ENCODE assay signal across 8 cellular contexts in the genomic region with DNA sequence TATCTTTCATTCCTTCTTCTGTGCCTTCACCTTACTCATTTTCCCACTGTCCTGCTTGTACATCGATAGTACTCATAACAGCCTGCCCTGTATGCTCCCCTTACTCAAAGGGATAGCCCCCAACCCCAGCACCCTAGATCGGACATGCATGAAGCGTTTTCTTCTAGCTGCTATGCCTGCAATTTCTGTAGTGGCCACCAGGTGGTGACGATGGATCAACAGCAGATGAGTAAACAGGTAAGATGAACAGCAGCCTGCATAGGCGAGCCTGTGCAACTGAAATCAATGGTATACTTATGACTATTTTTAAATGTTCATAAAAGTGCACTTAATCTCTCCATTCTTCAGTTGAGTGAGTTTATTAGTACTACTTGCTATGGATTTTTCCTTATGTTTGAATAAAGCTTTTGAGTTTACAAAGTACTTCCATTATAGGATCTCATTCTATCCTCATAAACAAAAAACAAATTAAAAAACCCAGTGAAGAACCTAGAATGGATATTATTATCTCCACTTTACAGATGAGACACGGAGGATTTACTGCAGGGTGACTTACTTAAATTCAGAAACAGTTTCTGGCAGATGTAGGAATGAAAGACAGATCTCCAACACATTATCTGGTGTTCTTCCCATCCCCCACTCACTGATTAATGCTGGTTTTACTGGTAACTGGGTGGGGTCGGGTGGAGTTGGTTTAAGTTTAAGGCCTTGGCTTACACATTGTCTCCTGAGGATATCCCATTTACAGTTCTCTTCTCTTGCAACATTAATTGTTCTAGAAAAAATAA.
A peak's percentile ranks its signal among the peaks of the same experiment; 100 is the strongest.
DNase-seq lines count a peak whose midpoint lies in the region; ATAC-seq and TF ChIP-seq lines count a peak whose summit lies in the region.

No MANE protein-coding gene starts in this region.

- TF ChIP-seq CTCF in SK-N-SH (IDR thresholded peaks at IDR 0.05) (peak; percentile 74), MM.1S (IDR thresholded peaks at IDR 0.05; ENCODE audit: low read length) (peak; percentile 94)

- H3K36me3 ChIP-seq in SK-N-SH (replicated peaks in 1 of 2; ENCODE audit: control insufficient read depth in 1 of 2, insufficient read depth in 2 of 2, low read length in 1 of 2) (no peaks in the 10 kb centered on the region), MM.1S (replicated peaks; ENCODE audit: insufficient read depth, low read length) (no peaks in the 10 kb centered on the region)

- H4K20me1 ChIP-seq in SK-N-SH (ENCODE audit: insufficient read depth) (no peaks in the 10 kb centered on the region), MM.1S (ENCODE audit: insufficient read depth, low read length) (no peaks in the 10 kb centered on the region)

- peaks cover 3% of the 10 kb centered on the region for H3K36me3 Mint-ChIP-seq in activated naive CD8-positive, alpha-beta T cell treated with anti-CD3 and anti-CD28 coated beads for 36 hours
- peaks cover 3 to 14% of the 10 kb centered on the region in 2 donors for H3K36me3 Mint-ChIP-seq in stimulated activated naive B cell treated with anti-CD40 and anti-IgM and Interleukin-4, amounts not matched to agents 10 μg/mL and 1 μg/mL and 100 μg/mL, for 72 hours

- H3K9me2 ChIP-seq in SK-N-SH (no peaks in the 10 kb centered on the region), MM.1S (replicated peaks; ENCODE audit: insufficient read depth, low read length) (no peaks in the 10 kb centered on the region)

- no peaks in the 10 kb centered on the region for H3K79me2 ChIP-seq in SK-N-SH (ENCODE audit: insufficient read depth)
- no peaks in the 10 kb centered on the region for H3K79me2 ChIP-seq in MM.1S (ENCODE audit: low read length)

- H3K27me3 ChIP-seq in SK-N-SH (ENCODE audit: insufficient read depth) (peaks cover 73% of the 10 kb centered on the region), MM.1S (replicated peaks; ENCODE audit: insufficient read depth, low read length) (no peaks in the 10 kb centered on the region)

- H3K27me3 Mint-ChIP-seq in activated naive CD8-positive, alpha-beta T cell treated with anti-CD3 and anti-CD28 coated beads for 36 hours = peaks cover 26% of the 10 kb centered on the region
- H3K27me3 Mint-ChIP-seq in stimulated activated naive B cell treated with anti-CD40 and anti-IgM and Interleukin-4, amounts not matched to agents 10 μg/mL and 1 μg/mL and 100 μg/mL, for 72 hours = peaks cover 17 to 31% of the 10 kb centered on the region in 2 donors

- DNase-seq in SK-N-SH = peak; percentile 38
- peak; percentile 69 for DNase-seq in MM.1S
- peak; percentile 30 for DNase-seq in activated naive CD8-positive, alpha-beta T cell treated with anti-CD3 and anti-CD28 coated beads for 36 hours
- DNase-seq in islet precursor cell = peak; percentile 78
- DNase-seq in stimulated activated naive B cell treated with anti-CD40 and anti-IgM and Interleukin-4, amounts not matched to agents 10 μg/mL and 1 μg/mL and 100 μg/mL, for 72 hours = peak; percentile 13
- no peak for DNase-seq in amniotic stem cell (lab: John Stamatoyannopoulos, UW)

- CTCF ChIA-PET in SK-N-SH (lab: Yijun Ruan, JAX) = interaction anchor here (0.5 to 3.8 kb wide), 18 partner anchors 8 to 845 kb away, joined by 3 to 11 read pairs (median 4); no protein-coding TSS in a partner anchor

- TF ChIP-seq EP300 in SK-N-SH (IDR thresholded peaks at IDR 0.05; ENCODE audit: borderline replicate concordance in 1 of 2, low read depth in 1 of 2, low read length in 1 of 2) = no peak

- POLR2A ChIA-PET in SK-N-SH (lab: Yijun Ruan, JAX) = no interaction called here

- TF ChIP-seq RAD21 in SK-N-SH (IDR thresholded peaks at IDR 0.05; ENCODE audit: low read length) = peak; percentile 49; the same call in 1 of the 2 replicates

- H3K4me3 Mint-ChIP-seq in activated naive CD8-positive, alpha-beta T cell treated with anti-CD3 and anti-CD28 coated beads for 36 hours = no peak overlapping the region
- no peak overlapping the region for H3K4me3 Mint-ChIP-seq in stimulated activated naive B cell treated with anti-CD40 and anti-IgM and Interleukin-4, amounts not matched to agents 10 μg/mL and 1 μg/mL and 100 μg/mL, for 72 hours

- H3K27ac Mint-ChIP-seq in activated naive CD8-positive, alpha-beta T cell treated with anti-CD3 and anti-CD28 coated beads for 36 hours = no peak overlapping the region
- no peak overlapping the region for H3K27ac Mint-ChIP-seq in stimulated activated naive B cell treated with anti-CD40 and anti-IgM and Interleukin-4, amounts not matched to agents 10 μg/mL and 1 μg/mL and 100 μg/mL, for 72 hours

- 0 out of 4 replicates have a peak overlapping the region, but pooled peaks of 1 of the 2 experiments have one; percentile 22 for H3K4me3 ChIP-seq in SK-N-SH (ENCODE audit: low read depth in 2 of 2, low read length in 1 of 2)
- H3K4me3 ChIP-seq in MM.1S (ENCODE audit: low read length) = no peak overlapping the region

- H3F3A ChIP-seq in SK-N-SH (replicated peaks; ENCODE audit: insufficient read depth) (no peaks in the 10 kb centered on the region), MM.1S (ENCODE audit: insufficient read depth, low read length) (no peaks in the 10 kb centered on the region)

- peaks cover 6% of the 10 kb centered on the region; the same call in 1 of the 2 replicates for H3K9me3 ChIP-seq in SK-N-SH
- H3K9me3 ChIP-seq in MM.1S (replicated peaks; ENCODE audit: insufficient read depth, low read length) = no peaks in the 10 kb centered on the region

- H3K9ac ChIP-seq in SK-N-SH (no peak overlapping the region), MM.1S (ENCODE audit: low read length) (no peak overlapping the region)

- 12% methylated on average over 7 of the region's 7 CpGs for WGBS in SK-N-SH (ENCODE audit: low lambda C conversion rate)

- H3K27ac ChIP-seq in SK-N-SH (ENCODE audit: low read depth in 2 of 2, low read length in 1 of 2) (no peak overlapping the region), MM.1S (ENCODE audit: low read length) (no peak overlapping the region)

- H3K4me2 ChIP-seq in SK-N-SH = no peak overlapping the region
- no peak overlapping the region for H3K4me2 ChIP-seq in MM.1S (ENCODE audit: low read depth, low read length)

- ATAC-seq in SK-N-SH treated with all-trans-retinoic acid at 6 μM for 48 hours (no peak), GM18519 (IDR thresholded peaks at IDR 0.05; ENCODE audit: low FRiP score, unreplicated experiment) (no peak)
- no peak for ATAC-seq in stimulated activated naive B cell treated with anti-CD40 and anti-IgM and Interleukin-4, amounts not matched to agents 10 μg/mL and 1 μg/mL and 100 μg/mL, for 72 hours (replicated peaks)

- H3K4me1 ChIP-seq in SK-N-SH (ENCODE audit: control insufficient read depth in 1 of 2, insufficient read depth in 2 of 2, low read depth in 1 of 2, low read length in 1 of 2) (peaks cover 0 to 7% of the 10 kb centered on the region in 2 experiments; a peak in 2 of 4 replicates), MM.1S (ENCODE audit: low read length) (peaks cover 6% of the 10 kb centered on the region)

- no peaks in the 10 kb centered on the region for H3K4me1 Mint-ChIP-seq in activated naive CD8-positive, alpha-beta T cell treated with anti-CD3 and anti-CD28 coated beads for 36 hours
- peaks cover 7% of the 10 kb centered on the region in 2 donors for H3K4me1 Mint-ChIP-seq in stimulated activated naive B cell treated with anti-CD40 and anti-IgM and Interleukin-4, amounts not matched to agents 10 μg/mL and 1 μg/mL and 100 μg/mL, for 72 hours

- H2AFZ ChIP-seq in SK-N-SH (ENCODE audit: low read depth) (no peak overlapping the region), MM.1S (ENCODE audit: low read length) (no peak overlapping the region)

- H3K9me3 Mint-ChIP-seq in activated naive CD8-positive, alpha-beta T cell treated with anti-CD3 and anti-CD28 coated beads for 36 hours = peaks cover 4% of the 10 kb centered on the region
- H3K9me3 Mint-ChIP-seq in stimulated activated naive B cell treated with anti-CD40 and anti-IgM and Interleukin-4, amounts not matched to agents 10 μg/mL and 1 μg/mL and 100 μg/mL, for 72 hours = peaks cover 8 to 23% of the 10 kb centered on the region in 2 donors

TF ChIP-seq in SK-N-SH, 30 proteins besides CTCF, POLR2A, EP300 and RAD21 (continues in another document):
- no peak for TF ChIP-seq SMC3 (IDR thresholded peaks at IDR 0.05; ENCODE audit: low read depth, low read length)
- TF ChIP-seq, protein P1, sequence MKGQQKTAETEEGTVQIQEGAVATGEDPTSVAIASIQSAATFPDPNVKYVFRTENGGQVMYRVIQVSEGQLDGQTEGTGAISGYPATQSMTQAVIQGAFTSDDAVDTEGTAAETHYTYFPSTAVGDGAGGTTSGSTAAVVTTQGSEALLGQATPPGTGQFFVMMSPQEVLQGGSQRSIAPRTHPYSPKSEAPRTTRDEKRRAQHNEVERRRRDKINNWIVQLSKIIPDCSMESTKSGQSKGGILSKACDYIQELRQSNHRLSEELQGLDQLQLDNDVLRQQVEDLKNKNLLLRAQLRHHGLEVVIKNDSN (IDR thresholded peaks at IDR 0.05; ENCODE audit: borderline replicate concordance, low read depth) = no peak

TF ChIP-seq in SK-N-SH treated with all-trans-retinoic acid at 6 μM for 48 hours, 23 proteins besides CTCF, POLR2A, EP300 and RAD21 (continues in another document):
- TF ChIP-seq CSDC2 (CRISPR knock-in tag; IDR thresholded peaks at IDR 0.05) (no peak), PPARA (CRISPR knock-in tag; IDR thresholded peaks at IDR 0.05; ENCODE audit: borderline replicate concordance) (no peak)
- TF ChIP-seq, protein P2, sequence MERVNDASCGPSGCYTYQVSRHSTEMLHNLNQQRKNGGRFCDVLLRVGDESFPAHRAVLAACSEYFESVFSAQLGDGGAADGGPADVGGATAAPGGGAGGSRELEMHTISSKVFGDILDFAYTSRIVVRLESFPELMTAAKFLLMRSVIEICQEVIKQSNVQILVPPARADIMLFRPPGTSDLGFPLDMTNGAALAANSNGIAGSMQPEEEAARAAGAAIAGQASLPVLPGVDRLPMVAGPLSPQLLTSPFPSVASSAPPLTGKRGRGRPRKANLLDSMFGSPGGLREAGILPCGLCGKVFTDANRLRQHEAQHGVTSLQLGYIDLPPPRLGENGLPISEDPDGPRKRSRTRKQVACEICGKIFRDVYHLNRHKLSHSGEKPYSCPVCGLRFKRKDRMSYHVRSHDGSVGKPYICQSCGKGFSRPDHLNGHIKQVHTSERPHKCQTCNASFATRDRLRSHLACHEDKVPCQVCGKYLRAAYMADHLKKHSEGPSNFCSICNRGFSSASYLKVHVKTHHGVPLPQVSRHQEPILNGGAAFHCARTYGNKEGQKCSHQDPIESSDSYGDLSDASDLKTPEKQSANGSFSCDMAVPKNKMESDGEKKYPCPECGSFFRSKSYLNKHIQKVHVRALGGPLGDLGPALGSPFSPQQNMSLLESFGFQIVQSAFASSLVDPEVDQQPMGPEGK (CRISPR knock-in tag; IDR thresholded peaks at IDR 0.05; ENCODE audit: borderline replicate concordance) = no peak
